8 cellular contexts compared by ENCODE assay signal in genomic region chr20:33994624-33994913, GRCh38. TPM values are rescaled to one million over a fixed set of nuclear protein-coding genes. Genes with fewer than 3 reads are reported as not detected.
A peak's percentile ranks its signal among the peaks of the same experiment; 100 is the strongest.
DNase-seq lines count a peak whose midpoint lies in the region; ATAC-seq and TF ChIP-seq lines count a peak whose summit lies in the region.

No MANE protein-coding gene starts in this region.

- no peaks in the 10 kb centered on the region for H3K27me3 Mint-ChIP-seq in mesothelial cell of epicardium (ENCODE audit: low read depth)

- peak overlapping the region; percentile 94 for H3K4me3 Mint-ChIP-seq in mesothelial cell of epicardium

- peak overlapping the region; percentile 77 to 98 (median 86) for H3K4me3 ChIP-seq in heart right ventricle
- H3K4me3 ChIP-seq in breast epithelium: peak overlapping the region; percentile 85 to 95 (median 85)
- peak overlapping the region; percentile 88 for H3K4me3 ChIP-seq in urinary bladder (ENCODE audit: low read depth, low read length)

- TF ChIP-seq CTCF in heart right ventricle (IDR thresholded peaks at IDR 0.05) (no peak), breast epithelium (IDR thresholded peaks at IDR 0.05) (no peak), mesothelial cell of epicardium (IDR thresholded peaks at IDR 0.05; ENCODE audit: unreplicated experiment) (no peak)

- 0 to 1% methylated on average over 15 of the region's 15 CpGs for WGBS in heart right ventricle, 2 donors
- under 1% methylated on average over 15 of the region's 15 CpGs for WGBS in urinary bladder

- no peak for DNase-seq in heart right ventricle
- DNase-seq in left cardiac atrium: no peak
- DNase-seq in breast epithelium (ENCODE audit: low spot score in 2 of 2): no peak
- DNase-seq in mesothelial cell of epicardium (ENCODE audit: low spot score in 2 of 2, unreplicated experiment in 2 of 2): no peak
- no peak for DNase-seq in UCSD-AML1 (lab: John Stamatoyannopoulos, UW; ENCODE audit: unreplicated experiment)

- peaks cover 46% of the 10 kb centered on the region for H3K4me1 Mint-ChIP-seq in mesothelial cell of epicardium

- intact Hi-C loops in heart right ventricle (cut with DNase I): loop anchor here in 8 of 10 donors (2.0 to 10.0 kb wide), 11 partner anchors 46 to 260 kb away; partner anchors contain the start of genes CHMP4B (in 1 of the 8), EIF2S2 (in 1 of the 8) and ZNF341 (in 1 of the 8)
- intact Hi-C loops in left cardiac atrium (cut with DNase I): loop anchor here (2.0 to 10.0 kb wide), 2 partner anchors 46 to 70 kb away; no protein-coding TSS in a partner anchor
- intact Hi-C loops in breast epithelium (cut with DNase I; ENCODE audit: low total_unique reads): no loop called here

- peaks cover 14 to 65% (median 57%) of the 10 kb centered on the region in 9 donors for H3K4me1 ChIP-seq in heart right ventricle
- H3K4me1 ChIP-seq in breast epithelium: peaks cover 0 to 21% of the 10 kb centered on the region in 2 donors
- peaks cover 4% of the 10 kb centered on the region for H3K4me1 ChIP-seq in urinary bladder (ENCODE audit: insufficient read depth)

- peak overlapping the region; percentile 95 for H3K27ac Mint-ChIP-seq in mesothelial cell of epicardium

- ATAC-seq in heart right ventricle: no peak
- no peak for ATAC-seq in left cardiac atrium
- no peak for ATAC-seq in GM18868 (IDR thresholded peaks at IDR 0.05; ENCODE audit: unreplicated experiment)
- ATAC-seq in HG03108 (IDR thresholded peaks at IDR 0.05; ENCODE audit: unreplicated experiment): no peak

- H3K27ac ChIP-seq in heart right ventricle (peak overlapping the region; percentile 95 to 99 (median 98)), breast epithelium (peak overlapping the region; percentile 94 to 95), urinary bladder (ENCODE audit: low read depth) (peak overlapping the region; percentile 96)

- H3K9me3 ChIP-seq in heart right ventricle (no peaks in the 10 kb centered on the region), breast epithelium (no peaks in the 10 kb centered on the region)

- H3K27me3 ChIP-seq in heart right ventricle: no peaks in the 10 kb centered on the region
- no peaks in the 10 kb centered on the region for H3K27me3 ChIP-seq in breast epithelium

- no peaks in the 10 kb centered on the region for H3K9me3 Mint-ChIP-seq in mesothelial cell of epicardium

- TF ChIP-seq POLR2A in breast epithelium (IDR thresholded peaks at IDR 0.05): no peak

- H3K36me3 Mint-ChIP-seq in mesothelial cell of epicardium: no peaks in the 10 kb centered on the region

- H3K36me3 ChIP-seq in heart right ventricle (no peaks in the 10 kb centered on the region), breast epithelium (no peaks in the 10 kb centered on the region), urinary bladder (ENCODE audit: insufficient read depth) (no peaks in the 10 kb centered on the region)

RNA-seq across cellular contexts. Expression of gene RALY, which starts 0.9 kb away (rescaled TPM):
- 100 to 1,000 TPM in 9 of 10 donors, 10 to 100 TPM in 1; 84.3 to 125 (median 104) TPM for total RNA-seq in heart right ventricle
- 100 to 1,000 TPM; 110 to 234 TPM for polyA plus RNA-seq in heart right ventricle
- total RNA-seq in left cardiac atrium: 100 to 1,000 TPM in 1 of 2 donors, 10 to 100 TPM in 1; 97.3 to 102 TPM
- total RNA-seq in breast epithelium: 100 to 1,000 TPM in 1 of 3 donors, 10 to 100 TPM in 2; 73.5 to 120 (median 96.4) TPM
- 139 to 141 TPM (median 140 TPM) in 3 replicates for total RNA-seq in mesothelial cell of epicardium
- 53.9 TPM for total RNA-seq in urinary bladder
- polyA plus RNA-seq in urinary bladder: 150 TPM
